ENCODE assay signal across 8 cellular contexts in genomic region chr14:23988610-23989363, GRCh38. TPM values are rescaled to one million over a fixed set of nuclear protein-coding genes. Genes with fewer than 3 reads are reported as not detected.
DNase-seq lines count a peak whose midpoint lies in the region; ATAC-seq and TF ChIP-seq lines count a peak whose summit lies in the region.
"Not testable (repeated sequence)": the region's sequence is repeated elsewhere in the genome, so short reads cannot be mapped to it uniquely, and the experiment has no call there.

Gene DHRS4L2, plus strand, starts transcription at chr14:23988929. Its CDS starts 19 bp downstream, at chr14:23988948.

- not testable (repeated sequence) for TF ChIP-seq CTCF in GM06990 (IDR thresholded peaks at IDR 0.05; ENCODE audit: insufficient read depth, low read length, poor library complexity, severe bottlenecking); parathyroid adenoma (IDR thresholded peaks at IDR 0.05)

- peak within 1 kb of the TSS; percentile 83 to 86 for H3K27ac Mint-ChIP-seq in T-cell
- H3K27ac Mint-ChIP-seq in activated naive CD8-positive, alpha-beta T cell: peak within 1 kb of the TSS; percentile 70

- H3K27ac ChIP-seq in parathyroid adenoma: peak within 1 kb of the TSS; percentile 93

- H3K9me3 ChIP-seq in parathyroid adenoma (ENCODE audit: control insufficient read depth, low read length): not testable (repeated sequence)

- H3K9me3 Mint-ChIP-seq in T-cell; activated naive CD8-positive, alpha-beta T cell (ENCODE audit: low read depth): not testable (repeated sequence)

- H3K4me2 ChIP-seq in parathyroid adenoma (ENCODE audit: low read length): peak within 1 kb of the TSS; percentile 60

- H3K27me3 ChIP-seq in GM06990 (replicated peaks; ENCODE audit: control insufficient read depth, insufficient read depth, low read length); parathyroid adenoma (ENCODE audit: control insufficient read depth, insufficient read depth, low read length): not testable (repeated sequence)

- H3K27me3 Mint-ChIP-seq in T-cell; activated naive CD8-positive, alpha-beta T cell: not testable (repeated sequence)

- not testable (repeated sequence) for H3K79me2 ChIP-seq in parathyroid adenoma

- CTCF ChIA-PET in T-cell (lab: Charles Lee): interaction anchor here in 1 of 2 donors (1.0 kb wide), 1 partner anchor 122 kb away, joined by 3 read pairs; no protein-coding TSS in a partner anchor

- H3K4me3 ChIP-seq in GM06990 (replicated peaks; ENCODE audit: low read depth, low read length): peak within 1 kb of the TSS; percentile 69
- peak within 1 kb of the TSS; percentile 46 for H3K4me3 ChIP-seq in parathyroid adenoma (ENCODE audit: low read depth, low read length)

- H3K36me3 ChIP-seq in GM06990 (ENCODE audit: control insufficient read depth, insufficient read depth, low read length); parathyroid adenoma (ENCODE audit: control insufficient read depth, insufficient read depth, low read length): not testable (repeated sequence)

- DNase-seq in GM06990 (ENCODE audit: extremely low read depth, insufficient read length) (peak; percentile 77), GOT3 (lab: John Stamatoyannopoulos, UW) (peak; percentile 34), KBM-7 (peak; percentile 94), T-cell (peak; percentile 45 to 77 (median 65)), Right ventricle myocardium inferior (ENCODE audit: missing footprints) (peak; percentile 87), stromal cell of bone marrow (ENCODE audit: low read depth) (peak; percentile 56)

- H3K4me3 Mint-ChIP-seq in T-cell: peak within 1 kb of the TSS; percentile 65 to 81 (median 76)
- peak within 1 kb of the TSS; percentile 76 for H3K4me3 Mint-ChIP-seq in activated naive CD8-positive, alpha-beta T cell

- ATAC-seq in T-cell (replicated peaks in 1 of 4) (peak; percentile 93 to 97 (median 97)), Right ventricle myocardium inferior (peak; percentile 85)

- H2AFZ ChIP-seq in parathyroid adenoma: peak within 1 kb of the TSS; percentile 93

- POLR2A ChIA-PET in T-cell (lab: Charles Lee): not testable (repeated sequence)

- not testable (repeated sequence) for H3K36me3 Mint-ChIP-seq in T-cell; activated naive CD8-positive, alpha-beta T cell

- intact Hi-C loops in Right ventricle myocardium inferior (cut with DNase I): loop anchor here (5.0 kb wide), 1 partner anchor 49 kb away; no protein-coding TSS in a partner anchor

- peaks cover 22 to 32% (median 23%) of the 10 kb centered on the region in 3 donors for H3K4me1 Mint-ChIP-seq in T-cell
- peaks cover 24% of the 10 kb centered on the region for H3K4me1 Mint-ChIP-seq in activated naive CD8-positive, alpha-beta T cell (ENCODE audit: low read depth)

- peak within 1 kb of the TSS; percentile 83 for H3K9ac ChIP-seq in parathyroid adenoma

- H3K4me1 ChIP-seq in parathyroid adenoma: not testable (repeated sequence)

- in situ Hi-C loops in KBM-7 (cut with MboI; ENCODE audit: low pct_unique_long_range_greater_than_20kb, low sequenced_read_pairs): not testable (repeated sequence)

RNA-seq across cellular contexts. Expression of gene DHRS4L2, which starts in this region (rescaled TPM):
- total RNA-seq in T-cell (10 to 100 TPM; 14.0 to 21.9 (median 16.4) TPM), Right ventricle myocardium inferior (16.3 TPM)

Comparison
In these comparisons a context has a peak if more than half of its experiments do, and no peak if none do; other contexts are left out.
1. Peak in every context shown above with its lines: DNase-seq, ATAC-seq, H3K4me3 ChIP-seq and H3K27ac ChIP-seq.
2. DNase-seq: peak in every context shown above with its lines; median percentile 94 in KBM-7; 87 in Right ventricle myocardium inferior; 77 in GM06990; 65 in T-cell; 56 in stromal cell of bone marrow; 34 in GOT3.